8 cellular contexts compared by ENCODE assay signal in genomic region chr3:47370887-47371697, GRCh38. TPM values are rescaled to one million over a fixed set of nuclear protein-coding genes. Genes with fewer than 3 reads are reported as not detected.
DNase-seq lines count a peak whose midpoint lies in the region; ATAC-seq lines count a peak whose summit lies in the region.

No MANE protein-coding gene starts in this region.

- DNase-seq in AML-193 (lab: John Stamatoyannopoulos, UW) (peak; percentile 24 to 32), HT-29 (ENCODE audit: low spot score) (peak; percentile 18), iPS-NIHi7 (ENCODE audit: extremely low spot score) (peak; percentile 80), NCI-H748 treated with DMSO at 0.1 percent for 48 hours (lab: John Stamatoyannopoulos, UW) (no peak)
- DNase-seq in activated T-cell treated with anti-CD3 and anti-CD28 coated beads, Interleukin-2, amount 50 U/mL, for 48 hours = peak; percentile 40 to 54

- no peak for ATAC-seq in HG03135 (IDR thresholded peaks at IDR 0.05; ENCODE audit: unreplicated experiment)
- ATAC-seq in HG02571 (IDR thresholded peaks at IDR 0.05; ENCODE audit: unreplicated experiment) = no peak
- no peak for ATAC-seq in GM18519 (IDR thresholded peaks at IDR 0.05; ENCODE audit: low FRiP score, unreplicated experiment)

RNA-seq across cellular contexts. Expression of gene PTPN23, which starts 9.7 kb away (rescaled TPM):
- total RNA-seq in HT-29 (2014; rRNA removed; shearing (Covaris generic)) = 13.9 and 16.6 TPM in 2 replicates
